25 cellular contexts compared by ENCODE assay signal in the genomic region with DNA sequence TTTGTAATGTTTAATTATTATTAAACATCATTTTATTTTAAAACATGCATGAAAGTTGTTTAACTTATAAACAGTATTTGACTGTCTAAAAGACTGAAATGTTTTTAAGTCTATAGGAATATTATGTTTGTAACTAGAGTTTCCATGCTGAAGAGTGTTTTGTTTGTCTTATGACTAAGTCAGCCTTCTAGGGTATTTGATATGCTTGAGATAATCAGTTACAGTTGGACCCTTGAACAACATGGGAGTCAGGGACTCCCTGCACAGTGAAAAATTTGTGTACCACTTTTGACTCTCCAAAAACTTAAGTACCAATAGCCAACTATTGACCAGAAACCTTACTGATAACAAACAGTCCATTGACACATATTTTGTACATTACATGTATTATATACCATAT. TPM values are rescaled to one million over a fixed set of nuclear protein-coding genes. Genes with fewer than 3 reads are reported as not detected.
DNase-seq lines count a peak whose midpoint lies in the region; ATAC-seq and TF ChIP-seq lines count a peak whose summit lies in the region.
"Had no signal": no experiment of that assay in that cellular context is flagged by ENCODE, and none has a peak within 500 bp of the region (broad histone marks: within the 10 kb centered on the region; RNA-seq: fewer than 3 reads in every experiment).

No MANE protein-coding gene starts in this region.

- intact Hi-C loops in Right ventricle myocardium superior (cut with DNase I): no loop called here

- no peak overlapping the region for H3K4me3 ChIP-seq in HEK293 (ENCODE audit: low read depth, low read length)
- H3K4me3 ChIP-seq in adipocyte (ENCODE audit: low read length): no peak overlapping the region
- H3K4me3 ChIP-seq: BLaER1, GM23248, HAP-1, Peyer's patch had no signal

- CTCF ChIA-PET in HEK293 (lab: Yijun Ruan, JAX): no interaction called here

- TF ChIP-seq CTCF in HEK293 (tag by site-specific recombination; IDR thresholded peaks at IDR 0.05): no peak

- H3K4me1 ChIP-seq in HEK293 (ENCODE audit: control insufficient read depth, insufficient read depth, low read length) (peaks cover 3% of the 10 kb centered on the region; the same call in 1 of the 2 replicates), adipocyte (ENCODE audit: control insufficient read depth, insufficient read depth, low read length) (no peaks in the 10 kb centered on the region)
- H3K4me1 ChIP-seq: BLaER1, HAP-1, Peyer's patch had no signal

- H3K27me3 ChIP-seq in adipocyte (replicated peaks; ENCODE audit: control insufficient read depth, insufficient read depth, low read length): peaks cover 8% of the 10 kb centered on the region
- H3K27me3 ChIP-seq: BLaER1, Peyer's patch had no signal

- H3K9ac ChIP-seq in adipocyte (ENCODE audit: low read length): no peak overlapping the region
- H3K9ac ChIP-seq: BLaER1, GM23248 had no signal

- H3K36me3 ChIP-seq in HEK293 (ENCODE audit: control insufficient read depth in 2 of 2, insufficient read depth in 1 of 2, low read length in 2 of 2) (no peaks in the 10 kb centered on the region), adipocyte (ENCODE audit: control insufficient read depth, insufficient read depth, low read length, severe bottlenecking) (no peaks in the 10 kb centered on the region)
- H3K36me3 ChIP-seq: BLaER1, HAP-1, Peyer's patch had no signal

- ATAC-seq in HG03039 (IDR thresholded peaks at IDR 0.05; ENCODE audit: unreplicated experiment) (no peak), Right ventricle myocardium superior (ENCODE audit: poor library complexity) (no peak), GM18867 (IDR thresholded peaks at IDR 0.05; ENCODE audit: unreplicated experiment) (no peak)

- H3K27ac ChIP-seq in HEK293 (ENCODE audit: extremely low read depth, low read depth, low read length): no peak overlapping the region
- H3K27ac ChIP-seq: BLaER1, GM23248, Peyer's patch had no signal

- H3K9me3 ChIP-seq in HEK293 (ENCODE audit: control insufficient read depth, insufficient read depth, low read depth, low read length) (no peaks in the 10 kb centered on the region), adipocyte (ENCODE audit: control insufficient read depth, low read length) (peaks cover 6% of the 10 kb centered on the region)
- H3K9me3 ChIP-seq: BLaER1, Peyer's patch had no signal

- DNase-seq in adipocyte (ENCODE audit: low read depth): peak; percentile 65
- DNase-seq in fibroblast of gingiva (ENCODE audit: low read depth): peak; percentile 26
- DNase-seq in smooth muscle cell of the brain vasculature (ENCODE audit: low read depth, low spot score): peak; percentile 21
- DNase-seq in Right ventricle myocardium superior: no peak
- DNase-seq: ACHN; CD4-positive, alpha-beta T cell; COR-L47; DND-41; GM23248; Karpas-422; NCI-H1417; NCI-H1694 treated with DMSO at 0.1 percent for 48 hours; NCI-H2081 treated with DMSO at 0.1 percent for 48 hours; NCI-H2227 treated with DMSO at 0.1 percent for 48 hours; NCI-H510A treated with DMSO at 0.1 percent for 48 hours; NCI-H748 treated with DMSO at 0.1 percent for 48 hours; NK-92 treated with Interleukin-12 subunit alpha and Interleukin-12 subunit beta, amount 100 ng/mL, for 24 hours; Peyer's patch had no signal

- POLR2A ChIA-PET in HEK293 (lab: Yijun Ruan, JAX): no interaction called here

TF ChIP-seq in HEK293, 187 proteins besides CTCF, POLR2A, EP300 and RAD21:
- TF ChIP-seq SCRT1 (tag by site-specific recombination; IDR thresholded peaks at IDR 0.05; ENCODE audit: borderline replicate concordance) (no peak), ZNF10 (tag by site-specific recombination; IDR thresholded peaks at IDR 0.05) (0 out of 2 replicates have a peak, but pooled peaks have one; percentile 17)
- TF ChIP-seq, protein P1, sequence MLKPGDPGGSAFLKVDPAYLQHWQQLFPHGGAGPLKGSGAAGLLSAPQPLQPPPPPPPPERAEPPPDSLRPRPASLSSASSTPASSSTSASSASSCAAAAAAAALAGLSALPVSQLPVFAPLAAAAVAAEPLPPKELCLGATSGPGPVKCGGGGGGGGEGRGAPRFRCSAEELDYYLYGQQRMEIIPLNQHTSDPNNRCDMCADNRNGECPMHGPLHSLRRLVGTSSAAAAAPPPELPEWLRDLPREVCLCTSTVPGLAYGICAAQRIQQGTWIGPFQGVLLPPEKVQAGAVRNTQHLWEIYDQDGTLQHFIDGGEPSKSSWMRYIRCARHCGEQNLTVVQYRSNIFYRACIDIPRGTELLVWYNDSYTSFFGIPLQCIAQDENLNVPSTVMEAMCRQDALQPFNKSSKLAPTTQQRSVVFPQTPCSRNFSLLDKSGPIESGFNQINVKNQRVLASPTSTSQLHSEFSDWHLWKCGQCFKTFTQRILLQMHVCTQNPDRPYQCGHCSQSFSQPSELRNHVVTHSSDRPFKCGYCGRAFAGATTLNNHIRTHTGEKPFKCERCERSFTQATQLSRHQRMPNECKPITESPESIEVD (tag by site-specific recombination; IDR thresholded peaks at IDR 0.05): no peak

RNA-seq across cellular contexts. Expression of a gene that starts 45.5 kb away (rescaled TPM):
- total RNA-seq in Right ventricle myocardium superior: 0.38 TPM
- total RNA-seq: CD4-positive, alpha-beta T cell; G401; SK-MEL-5 had no signal
